30 cellular contexts compared by ENCODE assay signal in the genomic region with DNA sequence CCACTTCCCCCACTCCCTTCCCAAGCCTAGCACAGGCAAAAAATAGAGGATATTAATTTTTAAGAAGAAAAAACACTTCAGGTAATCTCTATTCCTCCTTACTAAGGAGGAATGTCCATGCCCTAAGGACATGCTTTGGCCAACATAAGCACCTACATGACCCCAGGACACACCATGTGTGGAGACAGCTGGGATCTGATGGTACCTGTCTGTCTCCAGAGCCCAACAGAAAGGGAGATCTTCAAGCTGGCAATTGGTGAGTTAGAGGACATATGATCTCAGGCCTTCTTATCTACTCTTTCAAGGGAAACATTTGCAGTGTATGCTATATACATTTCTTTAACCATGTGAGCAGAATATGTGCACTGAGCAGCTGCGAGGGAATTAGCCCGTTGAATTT. TPM values are rescaled to one million over a fixed set of nuclear protein-coding genes. Genes with fewer than 3 reads are reported as not detected.
"Had no signal": no experiment of that assay in that cellular context is flagged by ENCODE, and none has a peak within 500 bp of the region (broad histone marks: within the 10 kb centered on the region; RNA-seq: fewer than 3 reads in every experiment).

No MANE protein-coding gene starts in this region.

- H3K9me3 ChIP-seq: esophagus squamous epithelium, heart right ventricle, ovary, psoas muscle, spleen, suprapubic skin, transverse colon, vagina had no signal

- H3K4me3 ChIP-seq: esophagus squamous epithelium, heart right ventricle, lung, ovary, psoas muscle, skin epidermis, spleen, suprapubic skin, transverse colon, vagina had no signal

- H3K27ac ChIP-seq: esophagus squamous epithelium, heart right ventricle, ovary, psoas muscle, skin epidermis, suprapubic skin, transverse colon, vagina had no signal

- ATAC-seq: heart right ventricle; left lobe of liver; naive thymus-derived CD4-positive, alpha-beta T cell; psoas muscle; right cardiac atrium; stimulated activated naive CD8-positive, alpha-beta T cell treated with anti-CD3 and anti-CD28 coated beads, Interleukin-15, amount 100 ng/mL, for 72 hours had no signal

- DNase-seq: cerebellar nuclear complex; cortex of kidney; effector CD8-positive, alpha-beta T cell; erythroblast; esophagus squamous epithelium; foreskin melanocyte; glutamatergic neuron; heart right ventricle; hippocampal formation; kidney; midbrain; naive thymus-derived CD4-positive, alpha-beta T cell; nephron progenitor cell; occipital lobe; ovary; posterior cingulate gyrus; psoas muscle; right cardiac atrium; spleen; stimulated activated naive CD4-positive, alpha-beta T cell; stimulated activated naive CD8-positive, alpha-beta T cell treated with anti-CD3 and anti-CD28 coated beads, Interleukin-15, amount 100 ng/mL, for 72 hours; transverse colon had no signal

- FAIRE-seq: endometrium, kidney had no signal

- H3K27me3 ChIP-seq: esophagus squamous epithelium, heart right ventricle, ovary, spleen, suprapubic skin, transverse colon, vagina had no signal

- H3K36me3 ChIP-seq: esophagus squamous epithelium, heart right ventricle, ovary, spleen, suprapubic skin, transverse colon, vagina had no signal

- H3K4me1 ChIP-seq: suprapubic skin, vagina had no signal

RNA-seq across cellular contexts. Expression of gene TM4SF4, which starts 7.0 kb away (rescaled TPM):
- total RNA-seq: dermis microvascular lymphatic vessel endothelial cell; esophagus squamous epithelium; heart right ventricle; naive thymus-derived CD4-positive, alpha-beta T cell; occipital lobe; right cardiac atrium; spleen; ureter; vagina had no signal
- polyA plus RNA-seq: heart right ventricle; naive thymus-derived CD4-positive, alpha-beta T cell; right cardiac atrium had no signal
